In genomic region chr11:69792611-69793010, GRCh38 we compare ENCODE assay signal across 10 cellular contexts. TPM values are rescaled to one million over a fixed set of nuclear protein-coding genes. Genes with fewer than 3 reads are reported as not detected.
"Had no signal": no experiment of that assay in that cellular context is flagged by ENCODE, and none has a peak within 500 bp of the region (broad histone marks: within the 10 kb centered on the region; RNA-seq: fewer than 3 reads in every experiment).

No MANE protein-coding gene starts in this region.

- DNase-seq: H7, HFFc6, IMR-90, KG1 had no signal

- H3K4me1 Mint-ChIP-seq: GM23338 had no signal

- H3K4me3 Mint-ChIP-seq: GM23338, HFFc6 had no signal

- H2AFZ ChIP-seq: GM23338 had no signal

- FAIRE-seq: K562 had no signal

- H3K27ac Mint-ChIP-seq: GM23338, HFFc6 had no signal

- H3K9me3 Mint-ChIP-seq: GM23338, HFFc6 had no signal

- H3K9me3 ChIP-seq: HAP-1 had no signal

- H3K4me3 ChIP-seq: GM23338, HAP-1, K562 had no signal

- H3K4me2 ChIP-seq: GM23338 had no signal

- H3K4me1 ChIP-seq: HAP-1 had no signal

- H3K36me3 ChIP-seq: HAP-1 had no signal

- ATAC-seq: GM23338, HCT116, K562 had no signal

RNA-seq across cellular contexts. Expression of gene FGF4, which starts 17.5 kb away (rescaled TPM):
- total RNA-seq: HFFc6, HT-29, IMR-90, K562 had no signal
- polyA plus RNA-seq: IMR-90, K562 had no signal

RNA-seq across cellular contexts. Expression of gene FGF3, which starts 26.6 kb away (rescaled TPM):
- total RNA-seq: H4, H7, HFFc6, IMR-90, K562 had no signal
- polyA plus RNA-seq: GM23338, IMR-90, K562 had no signal
